Comparison of ENCODE assay signal across 1 cellular context in the genomic region with DNA sequence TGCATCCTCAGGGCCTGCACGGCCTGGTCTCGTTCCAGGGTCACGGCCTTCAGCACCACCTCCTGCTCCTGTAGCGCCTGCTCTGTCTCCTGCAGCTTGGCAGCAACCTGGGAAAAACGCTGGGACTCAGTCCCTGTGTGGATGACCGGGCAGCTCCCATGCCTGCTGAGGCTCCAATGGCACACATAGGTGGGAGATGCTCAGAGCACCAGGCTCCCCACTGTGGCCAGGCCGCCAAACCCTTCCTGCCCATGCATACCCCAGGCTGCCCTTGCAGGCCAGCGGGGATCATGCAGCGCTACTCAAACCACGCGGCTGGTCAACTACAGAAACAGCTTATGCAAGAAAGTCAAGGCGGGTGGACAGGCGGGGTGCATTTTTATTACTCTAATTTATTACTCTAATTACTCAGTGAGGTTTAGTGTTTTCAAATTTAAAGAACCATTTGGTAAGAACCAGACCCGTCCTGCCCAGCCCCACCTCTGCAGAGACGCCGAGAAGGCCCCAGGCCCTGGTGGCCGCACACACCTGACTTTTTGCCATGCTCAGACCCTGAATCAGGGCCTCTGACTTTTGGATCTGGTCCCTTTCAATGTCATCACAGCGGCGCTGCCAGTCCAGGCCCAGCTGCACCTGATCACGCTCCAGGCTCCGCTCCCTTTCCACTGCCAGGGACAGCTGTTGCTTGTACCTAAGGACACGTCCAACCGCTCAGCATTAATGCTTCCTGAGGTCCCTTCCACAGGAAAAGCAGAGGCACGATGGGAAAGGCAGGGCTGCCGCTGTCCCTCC.
TF ChIP-seq lines count a peak whose summit lies in the region.

No MANE protein-coding gene starts in this region.

TF ChIP-seq in IMR-90, 13 proteins besides CTCF, POLR2A, EP300 and RAD21:
- TF ChIP-seq CEBPB (IDR thresholded peaks at IDR 0.05; ENCODE audit: low read depth, low read length) (no peak), MXI1 (IDR thresholded peaks at IDR 0.05; ENCODE audit: borderline replicate concordance, low read depth, low read length) (no peak), MAZ (IDR thresholded peaks at IDR 0.05; ENCODE audit: borderline replicate concordance, low read depth, low read length) (no peak), BHLHE40 (IDR thresholded peaks at IDR 0.05; ENCODE audit: low read depth, low read length) (no peak), MAFK (IDR thresholded peaks at IDR 0.05; ENCODE audit: low read depth, low read length) (no peak), CHD1 (IDR thresholded peaks at IDR 0.05; ENCODE audit: low read depth, low read length) (no peak), FOS (IDR thresholded peaks at IDR 0.05; ENCODE audit: low read depth, low read length) (no peak), SMC3 (IDR thresholded peaks at IDR 0.05; ENCODE audit: low read depth, low read length) (no peak), RFX5 (IDR thresholded peaks at IDR 0.05; ENCODE audit: low read depth, low read length) (no peak), NFE2L2 (IDR thresholded peaks at IDR 0.05; ENCODE audit: low read depth, low read length) (no peak), RCOR1 (IDR thresholded peaks at IDR 0.05; ENCODE audit: insufficient replicate concordance, low read length) (no peak)
- TF ChIP-seq, protein P1, sequence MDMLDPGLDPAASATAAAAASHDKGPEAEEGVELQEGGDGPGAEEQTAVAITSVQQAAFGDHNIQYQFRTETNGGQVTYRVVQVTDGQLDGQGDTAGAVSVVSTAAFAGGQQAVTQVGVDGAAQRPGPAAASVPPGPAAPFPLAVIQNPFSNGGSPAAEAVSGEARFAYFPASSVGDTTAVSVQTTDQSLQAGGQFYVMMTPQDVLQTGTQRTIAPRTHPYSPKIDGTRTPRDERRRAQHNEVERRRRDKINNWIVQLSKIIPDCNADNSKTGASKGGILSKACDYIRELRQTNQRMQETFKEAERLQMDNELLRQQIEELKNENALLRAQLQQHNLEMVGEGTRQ (IDR thresholded peaks at IDR 0.05; ENCODE audit: low read depth, low read length) = no peak
- TF ChIP-seq, protein P2, sequence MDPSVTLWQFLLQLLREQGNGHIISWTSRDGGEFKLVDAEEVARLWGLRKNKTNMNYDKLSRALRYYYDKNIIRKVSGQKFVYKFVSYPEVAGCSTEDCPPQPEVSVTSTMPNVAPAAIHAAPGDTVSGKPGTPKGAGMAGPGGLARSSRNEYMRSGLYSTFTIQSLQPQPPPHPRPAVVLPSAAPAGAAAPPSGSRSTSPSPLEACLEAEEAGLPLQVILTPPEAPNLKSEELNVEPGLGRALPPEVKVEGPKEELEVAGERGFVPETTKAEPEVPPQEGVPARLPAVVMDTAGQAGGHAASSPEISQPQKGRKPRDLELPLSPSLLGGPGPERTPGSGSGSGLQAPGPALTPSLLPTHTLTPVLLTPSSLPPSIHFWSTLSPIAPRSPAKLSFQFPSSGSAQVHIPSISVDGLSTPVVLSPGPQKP (IDR thresholded peaks at IDR 0.05; ENCODE audit: borderline replicate concordance, low read depth, low read length) = no peak
